11 cellular contexts compared by ENCODE assay signal in the genomic region with DNA sequence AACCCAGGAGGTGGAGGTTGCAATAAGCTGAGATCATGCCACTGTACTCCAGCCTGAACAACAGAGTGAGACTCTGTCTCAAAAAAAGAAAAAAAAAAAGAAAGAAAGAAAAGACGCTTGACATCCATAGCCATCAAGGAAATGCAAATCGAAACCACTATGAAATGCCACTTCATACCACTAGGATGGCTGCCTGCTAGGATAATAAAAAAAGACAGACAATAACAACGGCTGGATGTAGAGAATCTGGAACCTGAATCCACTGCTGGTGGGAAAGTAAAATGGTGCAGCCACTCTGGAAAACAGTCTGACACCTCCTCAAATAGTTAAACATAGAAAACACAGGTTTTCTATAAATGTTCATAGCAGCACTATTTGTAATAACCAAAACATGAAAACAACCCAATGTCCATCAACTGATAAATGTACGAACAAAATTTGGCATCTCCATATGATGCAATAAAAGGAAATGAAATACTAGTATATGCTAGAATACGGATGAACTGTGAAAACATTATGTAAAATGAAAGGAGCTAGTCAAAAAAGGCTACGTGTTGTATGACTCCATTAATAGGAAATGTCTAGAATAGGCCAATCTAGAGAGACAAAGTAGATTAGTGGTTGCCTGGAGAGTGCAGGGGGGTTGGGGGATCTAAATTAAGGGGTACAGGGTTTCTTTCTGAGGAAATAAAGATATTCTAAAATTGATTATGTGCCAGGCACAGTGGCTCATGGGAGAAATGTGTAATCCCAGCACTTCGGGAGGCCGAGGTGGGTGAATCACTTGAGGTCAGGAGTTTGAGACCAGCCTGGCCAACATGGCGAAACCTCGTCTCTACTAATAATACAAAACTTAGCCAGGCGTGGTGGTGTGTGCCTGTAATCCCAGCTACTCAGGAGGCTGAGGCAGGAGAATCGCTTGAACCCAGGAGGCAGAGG. TPM values are rescaled to one million over a fixed set of nuclear protein-coding genes. Genes with fewer than 3 reads are reported as not detected.
DNase-seq lines count a peak whose midpoint lies in the region; ATAC-seq and TF ChIP-seq lines count a peak whose summit lies in the region.
"Had no signal": no experiment of that assay in that cellular context is flagged by ENCODE, and none has a peak within 500 bp of the region (broad histone marks: within the 10 kb centered on the region; RNA-seq: fewer than 3 reads in every experiment).

No MANE protein-coding gene starts in this region.

- H3K27ac Mint-ChIP-seq in stimulated activated naive CD8-positive, alpha-beta T cell treated with anti-CD3 and anti-CD28 coated beads, Interleukin-15, Interleukin-2, amounts not matched to agents 100 ng/mL and 50 ng/mL, for 24 hours = peak overlapping the region; percentile 89
- H3K27ac Mint-ChIP-seq: dendritic cell treated with granulocyte-macrophage colony-stimulating factor and Interleukin-4, amounts not matched to agents 40 ng/mL and 50 ng/mL, for 4 days had no signal

- H3K27me3 ChIP-seq in SJSA1 (replicated peaks) (no peaks in the 10 kb centered on the region), fibroblast of lung (ENCODE audit: control insufficient read depth, insufficient read depth, low read length) (no peaks in the 10 kb centered on the region), HAP-1 (ENCODE audit: low read depth) (no peaks in the 10 kb centered on the region)

- peaks cover 49% of the 10 kb centered on the region for H3K4me1 Mint-ChIP-seq in stimulated activated naive CD8-positive, alpha-beta T cell treated with anti-CD3 and anti-CD28 coated beads, Interleukin-15, Interleukin-2, amounts not matched to agents 100 ng/mL and 50 ng/mL, for 24 hours (ENCODE audit: low read depth)

- in situ Hi-C loops in HAP-1 (cut with MboI; ENCODE audit: low sequenced_read_pairs) = no loop called here

- H3K4me3 Mint-ChIP-seq in stimulated activated naive CD8-positive, alpha-beta T cell treated with anti-CD3 and anti-CD28 coated beads, Interleukin-15, Interleukin-2, amounts not matched to agents 100 ng/mL and 50 ng/mL, for 24 hours = no peak overlapping the region
- H3K4me3 Mint-ChIP-seq: dendritic cell treated with granulocyte-macrophage colony-stimulating factor and Interleukin-4, amounts not matched to agents 40 ng/mL and 50 ng/mL, for 4 days had no signal

- DNase-seq in activated T-cell treated with anti-CD3 and anti-CD28 coated beads for 48 hours (ENCODE audit: low read depth) (peak; percentile 32), SJSA1 (ENCODE audit: low read depth in 1 of 2, low spot score in 2 of 2) (no peak), fibroblast of lung (ENCODE audit: low read depth in 2 of 2) (peak in 1 of 2 donors; percentile 55), HAP-1 (ENCODE audit: low spot score in 2 of 2) (no peak), DMS79 (lab: John Stamatoyannopoulos, UW) (no peak)
- DNase-seq in activated T-cell treated with anti-CD3 and anti-CD28 coated beads, Interleukin-2, amount 50 U/mL, for 48 hours = no peak
- DNase-seq: NCI-H2081 had no signal

- H3K9me3 ChIP-seq in SJSA1 (replicated peaks) = no peaks in the 10 kb centered on the region
- no peaks in the 10 kb centered on the region for H3K9me3 ChIP-seq in fibroblast of lung (ENCODE audit: control insufficient read depth, insufficient read depth, low read depth, low read length)
- H3K9me3 ChIP-seq in HAP-1 = no peaks in the 10 kb centered on the region
- H3K9me3 ChIP-seq: mucosa of descending colon had no signal

- H3K9me3 Mint-ChIP-seq in stimulated activated naive CD8-positive, alpha-beta T cell treated with anti-CD3 and anti-CD28 coated beads, Interleukin-15, Interleukin-2, amounts not matched to agents 100 ng/mL and 50 ng/mL, for 24 hours = no peaks in the 10 kb centered on the region
- H3K9me3 Mint-ChIP-seq: dendritic cell treated with granulocyte-macrophage colony-stimulating factor and Interleukin-4, amounts not matched to agents 40 ng/mL and 50 ng/mL, for 4 days had no signal

- H3K36me3 ChIP-seq in SJSA1 (peaks cover 60% of the 10 kb centered on the region), fibroblast of lung (ENCODE audit: control insufficient read depth, insufficient read depth, low read length) (no peaks in the 10 kb centered on the region), HAP-1 (replicated peaks) (peaks cover 9% of the 10 kb centered on the region)

- H3K27ac ChIP-seq in SJSA1 (peak overlapping the region; percentile 55), fibroblast of lung (ENCODE audit: insufficient read depth, low read length) (peak overlapping the region; percentile 88)

- peaks cover 44% of the 10 kb centered on the region for H3K79me2 ChIP-seq in fibroblast of lung (ENCODE audit: control insufficient read depth, insufficient read depth, low read length)

- no peak overlapping the region for H3K9ac ChIP-seq in fibroblast of lung (ENCODE audit: insufficient read depth, low read length)

- H3K4me1 ChIP-seq in SJSA1 (replicated peaks) (peaks cover 42% of the 10 kb centered on the region), fibroblast of lung (ENCODE audit: control insufficient read depth, extremely low read depth, insufficient read depth, low read length) (peaks cover 18% of the 10 kb centered on the region), HAP-1 (no peaks in the 10 kb centered on the region)

- H4K20me1 ChIP-seq in fibroblast of lung (ENCODE audit: control insufficient read depth, extremely low read depth, insufficient read depth, low read length) = no peaks in the 10 kb centered on the region

- no peaks in the 10 kb centered on the region for H3K27me3 Mint-ChIP-seq in stimulated activated naive CD8-positive, alpha-beta T cell treated with anti-CD3 and anti-CD28 coated beads, Interleukin-15, Interleukin-2, amounts not matched to agents 100 ng/mL and 50 ng/mL, for 24 hours
- H3K27me3 Mint-ChIP-seq: dendritic cell treated with granulocyte-macrophage colony-stimulating factor and Interleukin-4, amounts not matched to agents 40 ng/mL and 50 ng/mL, for 4 days had no signal

- ATAC-seq in GM18520 (IDR thresholded peaks at IDR 0.05; ENCODE audit: unreplicated experiment) = no peak

- H3K4me3 ChIP-seq in SJSA1 = no peak overlapping the region
- H3K4me3 ChIP-seq in fibroblast of lung (replicated peaks in 1 of 4; ENCODE audit: control extremely low read depth in 1 of 4, insufficient read depth in 1 of 4, low read depth in 3 of 4, low read length in 4 of 4) = no peak overlapping the region
- no peak overlapping the region for H3K4me3 ChIP-seq in HAP-1
- H3K4me3 ChIP-seq: mucosa of descending colon had no signal

- no peak overlapping the region for H2AFZ ChIP-seq in fibroblast of lung (ENCODE audit: low read length)

- TF ChIP-seq CTCF in fibroblast of lung (conservative IDR thresholded peaks at IDR 0.05 in 1 of 2, IDR thresholded peaks at IDR 0.05 in 1 of 2; ENCODE audit: low read depth in 1 of 2, low read length in 2 of 2) = peak in 1 of 2 donors; percentile 24

- peak overlapping the region; percentile 73 for H3K4me2 ChIP-seq in fibroblast of lung (ENCODE audit: extremely low read depth, insufficient read depth, low read length)

- peaks cover 35% of the 10 kb centered on the region for H3K36me3 Mint-ChIP-seq in stimulated activated naive CD8-positive, alpha-beta T cell treated with anti-CD3 and anti-CD28 coated beads, Interleukin-15, Interleukin-2, amounts not matched to agents 100 ng/mL and 50 ng/mL, for 24 hours (ENCODE audit: low read depth)

RNA-seq across cellular contexts. Expression of gene WSB2, which starts 9.7 kb away (rescaled TPM):
- 160 and 164 TPM in 2 replicates for total RNA-seq in SJSA1 (2014; rRNA removed; shearing (Covaris generic))
- 77.3 and 122 TPM in 2 replicates for total RNA-seq in fibroblast of lung
- 118 and 162 TPM in 2 replicates for polyA plus RNA-seq in fibroblast of lung
- 75.3 and 104 TPM in 2 replicates for polyA plus RNA-seq in fibroblast of lung (2012)
- polyA minus RNA-seq in fibroblast of lung (ENCODE audit: low replicate concordance) = 313 and 497 TPM in 2 replicates

RNA-seq across cellular contexts. Expression of gene RFC5, which starts 34.7 kb away (rescaled TPM):
- 21.5 and 47.6 TPM in 2 replicates for total RNA-seq in SJSA1 (2014; rRNA removed; shearing (Covaris generic))
- 9.9 and 10.5 TPM in 2 replicates for total RNA-seq in fibroblast of lung
- polyA plus RNA-seq in fibroblast of lung = 9.8 and 19.3 TPM in 2 replicates
- 7.4 and 15.9 TPM in 2 replicates for polyA plus RNA-seq in fibroblast of lung (2012)
- polyA minus RNA-seq in fibroblast of lung (ENCODE audit: low replicate concordance) = 3.5 and 6.5 TPM in 2 replicates

RNA-seq across cellular contexts. Expression of gene VSIG10, which starts 52.6 kb away (rescaled TPM):
- 11.8 and 14.6 TPM in 2 replicates for total RNA-seq in SJSA1 (2014; rRNA removed; shearing (Covaris generic))
- total RNA-seq in fibroblast of lung = 26.5 and 31.7 TPM in 2 replicates
- polyA plus RNA-seq in fibroblast of lung = 9.1 and 12.8 TPM in 2 replicates
- polyA plus RNA-seq in fibroblast of lung (2012) = 8.9 and 14.3 TPM in 2 replicates
- polyA minus RNA-seq in fibroblast of lung (ENCODE audit: low replicate concordance) = 42.9 and 47.3 TPM in 2 replicates
